Comparison of ENCODE assay signal across 1 cellular context in the genomic region with DNA sequence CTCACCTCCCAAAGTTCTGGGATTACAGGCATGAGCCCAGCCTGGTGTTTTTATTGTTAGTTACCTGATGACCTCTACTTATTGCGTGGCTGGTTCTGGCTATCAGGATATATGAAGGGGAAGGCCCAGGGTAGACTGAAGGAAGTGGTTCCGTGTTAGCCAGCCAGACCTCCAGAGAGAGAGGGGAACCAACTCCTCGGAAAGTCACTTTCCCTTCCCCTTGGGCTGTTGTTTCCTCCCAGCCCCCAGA.
TF ChIP-seq lines count a peak whose summit lies in the region.

No MANE protein-coding gene starts in this region.

TF ChIP-seq in K562, 482 proteins besides CTCF, POLR2A, EP300 and RAD21 (continued from another document and continues in another):
- TF ChIP-seq, protein P1, sequence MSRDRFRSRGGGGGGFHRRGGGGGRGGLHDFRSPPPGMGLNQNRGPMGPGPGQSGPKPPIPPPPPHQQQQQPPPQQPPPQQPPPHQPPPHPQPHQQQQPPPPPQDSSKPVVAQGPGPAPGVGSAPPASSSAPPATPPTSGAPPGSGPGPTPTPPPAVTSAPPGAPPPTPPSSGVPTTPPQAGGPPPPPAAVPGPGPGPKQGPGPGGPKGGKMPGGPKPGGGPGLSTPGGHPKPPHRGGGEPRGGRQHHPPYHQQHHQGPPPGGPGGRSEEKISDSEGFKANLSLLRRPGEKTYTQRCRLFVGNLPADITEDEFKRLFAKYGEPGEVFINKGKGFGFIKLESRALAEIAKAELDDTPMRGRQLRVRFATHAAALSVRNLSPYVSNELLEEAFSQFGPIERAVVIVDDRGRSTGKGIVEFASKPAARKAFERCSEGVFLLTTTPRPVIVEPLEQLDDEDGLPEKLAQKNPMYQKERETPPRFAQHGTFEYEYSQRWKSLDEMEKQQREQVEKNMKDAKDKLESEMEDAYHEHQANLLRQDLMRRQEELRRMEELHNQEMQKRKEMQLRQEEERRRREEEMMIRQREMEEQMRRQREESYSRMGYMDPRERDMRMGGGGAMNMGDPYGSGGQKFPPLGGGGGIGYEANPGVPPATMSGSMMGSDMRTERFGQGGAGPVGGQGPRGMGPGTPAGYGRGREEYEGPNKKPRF (IDR thresholded peaks at IDR 0.05; ENCODE audit: low read depth, low read length): no peak
- TF ChIP-seq CBX1 (IDR thresholded peaks at IDR 0.05; ENCODE audit: low read depth) (no peak), HNRNPH1 (optimal IDR thresholded peaks at IDR 0.05; ENCODE audit: low read depth, low read length) (no peak), ZKSCAN3 (CRISPR knock-in tag; IDR thresholded peaks at IDR 0.05) (no peak), RUNX1 (IDR thresholded peaks at IDR 0.05; ENCODE audit: low read depth) (no peak), SMARCB1 (IDR thresholded peaks at IDR 0.05; ENCODE audit: insufficient read length, low read depth) (peak; percentile 66), GATAD2A (IDR thresholded peaks at IDR 0.05) (no peak), CHD1 (IDR thresholded peaks at IDR 0.05; ENCODE audit: low read length) (peak; percentile 34), TRIM24 (IDR thresholded peaks at IDR 0.05) (no peak), ZC3H4 (CRISPR knock-in tag; IDR thresholded peaks at IDR 0.05; ENCODE audit: borderline replicate concordance) (peak; percentile 59; the same call in 1 of the 2 replicates), RBM17 (IDR thresholded peaks at IDR 0.05; ENCODE audit: borderline replicate concordance, low read depth, low read length) (no peak), NFE2L1 (tag; IDR thresholded peaks at IDR 0.05; ENCODE audit: borderline replicate concordance, low read depth) (0 out of 2 replicates have a peak, but pooled peaks have one; percentile 2), ELF2 (CRISPR knock-in tag; IDR thresholded peaks at IDR 0.05) (no peak), RHOXF2B (CRISPR knock-in tag; conservative IDR thresholded peaks at IDR 0.05) (peak; percentile 58; the same call in 1 of the 2 replicates), NUFIP1 (IDR thresholded peaks at IDR 0.05; ENCODE audit: partially characterized antibody) (peak; percentile 81), SAP30 (IDR thresholded peaks at IDR 0.05; ENCODE audit: borderline replicate concordance, insufficient read depth, low read depth, low read length, poor library complexity, severe bottlenecking) (no peak), ZNF274 (IDR thresholded peaks at IDR 0.05; ENCODE audit: borderline replicate concordance, low read depth, low read length) (no peak), ZNF668 (CRISPR knock-in tag; IDR thresholded peaks at IDR 0.05) (peak; percentile 5; the same call in 1 of the 2 replicates), CREB1 (IDR thresholded peaks at IDR 0.05) (no peak), CREB1 (CRISPR knock-in tag; IDR thresholded peaks at IDR 0.05) (no peak), CEBPG (CRISPR knock-in tag; IDR thresholded peaks at IDR 0.05) (peak; percentile 41; the same call in 1 of the 2 replicates), CEBPG (tag; conservative IDR thresholded peaks at IDR 0.05 in 1 of 2, IDR thresholded peaks at IDR 0.05 in 1 of 2) (no peak), SPI1 (IDR thresholded peaks at IDR 0.05; ENCODE audit: borderline replicate concordance, low read depth, low read length) (peak; percentile 75), ZBTB1 (CRISPR knock-in tag; IDR thresholded peaks at IDR 0.05; ENCODE audit: borderline replicate concordance, low read depth) (no peak), ZNF76 (CRISPR knock-in tag; IDR thresholded peaks at IDR 0.05; ENCODE audit: borderline replicate concordance) (peak; percentile 20; the same call in 1 of the 2 replicates), TEAD2 (tag; IDR thresholded peaks at IDR 0.05) (0 out of 2 replicates have a peak, but pooled peaks have one; percentile 18), KLF6 (CRISPR knock-in tag; IDR thresholded peaks at IDR 0.05; ENCODE audit: borderline replicate concordance) (no peak), ETV6 (IDR thresholded peaks at IDR 0.05; ENCODE audit: borderline replicate concordance in 1 of 2, low read depth in 2 of 2, low read length in 1 of 2) (0 out of 4 replicates have a peak, but pooled peaks of 1 of the 2 experiments have one; percentile 58), ETV6 (CRISPR knock-in tag; IDR thresholded peaks at IDR 0.05; ENCODE audit: borderline replicate concordance) (no peak), ERF (CRISPR knock-in tag; IDR thresholded peaks at IDR 0.05) (peak; percentile 5; the same call in 1 of the 2 replicates), ZNF436 (CRISPR knock-in tag; IDR thresholded peaks at IDR 0.05) (no peak), RB1 (IDR thresholded peaks at IDR 0.05; ENCODE audit: low read depth) (no peak), SIX5 (IDR thresholded peaks at IDR 0.05; ENCODE audit: borderline replicate concordance in 1 of 2, insufficient read depth in 1 of 2, low read depth in 1 of 2, low read length in 2 of 2) (no peak), ZFP36 (IDR thresholded peaks at IDR 0.05; ENCODE audit: low read depth, low read length, partially characterized antibody) (peak; percentile 26), PHF21A (IDR thresholded peaks at IDR 0.05; ENCODE audit: borderline replicate concordance, low read depth) (0 out of 2 replicates have a peak, but pooled peaks have one; percentile 56), POLR3G (IDR thresholded peaks at IDR 0.05; ENCODE audit: extremely low read depth, insufficient read length, insufficient replicate concordance) (no peak), ZNF764 (CRISPR knock-in tag; IDR thresholded peaks at IDR 0.05; ENCODE audit: low read depth) (no peak), ZNF165 (CRISPR knock-in tag; IDR thresholded peaks at IDR 0.05; ENCODE audit: borderline replicate concordance) (no peak), LARP7 (IDR thresholded peaks at IDR 0.05) (no peak), NFXL1 (CRISPR knock-in tag; IDR thresholded peaks at IDR 0.05) (no peak), EGR1 (conservative IDR thresholded peaks at IDR 0.05) (no peak), KAT2B (IDR thresholded peaks at IDR 0.05; ENCODE audit: low read depth, low read length) (no peak), NR2C1 (IDR thresholded peaks at IDR 0.05) (peak; percentile 44; the same call in 1 of the 2 replicates), NR2C1 (tag; IDR thresholded peaks at IDR 0.05) (peak; percentile 46; the same call in 1 of the 2 replicates), HDAC3 (IDR thresholded peaks at IDR 0.05; ENCODE audit: borderline replicate concordance, partially characterized antibody) (no peak)
- TF ChIP-seq, protein P2, sequence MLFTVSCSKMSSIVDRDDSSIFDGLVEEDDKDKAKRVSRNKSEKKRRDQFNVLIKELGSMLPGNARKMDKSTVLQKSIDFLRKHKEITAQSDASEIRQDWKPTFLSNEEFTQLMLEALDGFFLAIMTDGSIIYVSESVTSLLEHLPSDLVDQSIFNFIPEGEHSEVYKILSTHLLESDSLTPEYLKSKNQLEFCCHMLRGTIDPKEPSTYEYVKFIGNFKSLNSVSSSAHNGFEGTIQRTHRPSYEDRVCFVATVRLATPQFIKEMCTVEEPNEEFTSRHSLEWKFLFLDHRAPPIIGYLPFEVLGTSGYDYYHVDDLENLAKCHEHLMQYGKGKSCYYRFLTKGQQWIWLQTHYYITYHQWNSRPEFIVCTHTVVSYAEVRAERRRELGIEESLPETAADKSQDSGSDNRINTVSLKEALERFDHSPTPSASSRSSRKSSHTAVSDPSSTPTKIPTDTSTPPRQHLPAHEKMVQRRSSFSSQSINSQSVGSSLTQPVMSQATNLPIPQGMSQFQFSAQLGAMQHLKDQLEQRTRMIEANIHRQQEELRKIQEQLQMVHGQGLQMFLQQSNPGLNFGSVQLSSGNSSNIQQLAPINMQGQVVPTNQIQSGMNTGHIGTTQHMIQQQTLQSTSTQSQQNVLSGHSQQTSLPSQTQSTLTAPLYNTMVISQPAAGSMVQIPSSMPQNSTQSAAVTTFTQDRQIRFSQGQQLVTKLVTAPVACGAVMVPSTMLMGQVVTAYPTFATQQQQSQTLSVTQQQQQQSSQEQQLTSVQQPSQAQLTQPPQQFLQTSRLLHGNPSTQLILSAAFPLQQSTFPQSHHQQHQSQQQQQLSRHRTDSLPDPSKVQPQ (CRISPR knock-in tag; IDR thresholded peaks at IDR 0.05; ENCODE audit: borderline replicate concordance): peak; percentile 10; the same call in 1 of the 2 replicates
- TF ChIP-seq, protein P3, sequence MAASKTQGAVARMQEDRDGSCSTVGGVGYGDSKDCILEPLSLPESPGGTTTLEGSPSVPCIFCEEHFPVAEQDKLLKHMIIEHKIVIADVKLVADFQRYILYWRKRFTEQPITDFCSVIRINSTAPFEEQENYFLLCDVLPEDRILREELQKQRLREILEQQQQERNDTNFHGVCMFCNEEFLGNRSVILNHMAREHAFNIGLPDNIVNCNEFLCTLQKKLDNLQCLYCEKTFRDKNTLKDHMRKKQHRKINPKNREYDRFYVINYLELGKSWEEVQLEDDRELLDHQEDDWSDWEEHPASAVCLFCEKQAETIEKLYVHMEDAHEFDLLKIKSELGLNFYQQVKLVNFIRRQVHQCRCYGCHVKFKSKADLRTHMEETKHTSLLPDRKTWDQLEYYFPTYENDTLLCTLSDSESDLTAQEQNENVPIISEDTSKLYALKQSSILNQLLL (CRISPR knock-in tag; IDR thresholded peaks at IDR 0.05; ENCODE audit: borderline replicate concordance): no peak
- TF ChIP-seq, protein P4, sequence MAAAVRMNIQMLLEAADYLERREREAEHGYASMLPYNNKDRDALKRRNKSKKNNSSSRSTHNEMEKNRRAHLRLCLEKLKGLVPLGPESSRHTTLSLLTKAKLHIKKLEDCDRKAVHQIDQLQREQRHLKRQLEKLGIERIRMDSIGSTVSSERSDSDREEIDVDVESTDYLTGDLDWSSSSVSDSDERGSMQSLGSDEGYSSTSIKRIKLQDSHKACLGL (CRISPR knock-in tag; IDR thresholded peaks at IDR 0.05; ENCODE audit: borderline replicate concordance, poor library complexity, severe bottlenecking): no peak
- TF ChIP-seq, protein P5, sequence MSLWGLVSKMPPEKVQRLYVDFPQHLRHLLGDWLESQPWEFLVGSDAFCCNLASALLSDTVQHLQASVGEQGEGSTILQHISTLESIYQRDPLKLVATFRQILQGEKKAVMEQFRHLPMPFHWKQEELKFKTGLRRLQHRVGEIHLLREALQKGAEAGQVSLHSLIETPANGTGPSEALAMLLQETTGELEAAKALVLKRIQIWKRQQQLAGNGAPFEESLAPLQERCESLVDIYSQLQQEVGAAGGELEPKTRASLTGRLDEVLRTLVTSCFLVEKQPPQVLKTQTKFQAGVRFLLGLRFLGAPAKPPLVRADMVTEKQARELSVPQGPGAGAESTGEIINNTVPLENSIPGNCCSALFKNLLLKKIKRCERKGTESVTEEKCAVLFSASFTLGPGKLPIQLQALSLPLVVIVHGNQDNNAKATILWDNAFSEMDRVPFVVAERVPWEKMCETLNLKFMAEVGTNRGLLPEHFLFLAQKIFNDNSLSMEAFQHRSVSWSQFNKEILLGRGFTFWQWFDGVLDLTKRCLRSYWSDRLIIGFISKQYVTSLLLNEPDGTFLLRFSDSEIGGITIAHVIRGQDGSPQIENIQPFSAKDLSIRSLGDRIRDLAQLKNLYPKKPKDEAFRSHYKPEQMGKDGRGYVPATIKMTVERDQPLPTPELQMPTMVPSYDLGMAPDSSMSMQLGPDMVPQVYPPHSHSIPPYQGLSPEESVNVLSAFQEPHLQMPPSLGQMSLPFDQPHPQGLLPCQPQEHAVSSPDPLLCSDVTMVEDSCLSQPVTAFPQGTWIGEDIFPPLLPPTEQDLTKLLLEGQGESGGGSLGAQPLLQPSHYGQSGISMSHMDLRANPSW (CRISPR knock-in tag; IDR thresholded peaks at IDR 0.05): 0 out of 2 replicates have a peak, but pooled peaks have one; percentile 15
- TF ChIP-seq, protein P6, sequence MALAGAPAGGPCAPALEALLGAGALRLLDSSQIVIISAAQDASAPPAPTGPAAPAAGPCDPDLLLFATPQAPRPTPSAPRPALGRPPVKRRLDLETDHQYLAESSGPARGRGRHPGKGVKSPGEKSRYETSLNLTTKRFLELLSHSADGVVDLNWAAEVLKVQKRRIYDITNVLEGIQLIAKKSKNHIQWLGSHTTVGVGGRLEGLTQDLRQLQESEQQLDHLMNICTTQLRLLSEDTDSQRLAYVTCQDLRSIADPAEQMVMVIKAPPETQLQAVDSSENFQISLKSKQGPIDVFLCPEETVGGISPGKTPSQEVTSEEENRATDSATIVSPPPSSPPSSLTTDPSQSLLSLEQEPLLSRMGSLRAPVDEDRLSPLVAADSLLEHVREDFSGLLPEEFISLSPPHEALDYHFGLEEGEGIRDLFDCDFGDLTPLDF (CRISPR knock-in tag; IDR thresholded peaks at IDR 0.05): no peak
- TF ChIP-seq, protein P7, sequence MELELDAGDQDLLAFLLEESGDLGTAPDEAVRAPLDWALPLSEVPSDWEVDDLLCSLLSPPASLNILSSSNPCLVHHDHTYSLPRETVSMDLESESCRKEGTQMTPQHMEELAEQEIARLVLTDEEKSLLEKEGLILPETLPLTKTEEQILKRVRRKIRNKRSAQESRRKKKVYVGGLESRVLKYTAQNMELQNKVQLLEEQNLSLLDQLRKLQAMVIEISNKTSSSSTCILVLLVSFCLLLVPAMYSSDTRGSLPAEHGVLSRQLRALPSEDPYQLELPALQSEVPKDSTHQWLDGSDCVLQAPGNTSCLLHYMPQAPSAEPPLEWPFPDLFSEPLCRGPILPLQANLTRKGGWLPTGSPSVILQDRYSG (tag; conservative IDR thresholded peaks at IDR 0.05; ENCODE audit: low read depth): 0 out of 2 replicates have a peak, but pooled peaks have one; percentile 18
- TF ChIP-seq, protein P8, sequence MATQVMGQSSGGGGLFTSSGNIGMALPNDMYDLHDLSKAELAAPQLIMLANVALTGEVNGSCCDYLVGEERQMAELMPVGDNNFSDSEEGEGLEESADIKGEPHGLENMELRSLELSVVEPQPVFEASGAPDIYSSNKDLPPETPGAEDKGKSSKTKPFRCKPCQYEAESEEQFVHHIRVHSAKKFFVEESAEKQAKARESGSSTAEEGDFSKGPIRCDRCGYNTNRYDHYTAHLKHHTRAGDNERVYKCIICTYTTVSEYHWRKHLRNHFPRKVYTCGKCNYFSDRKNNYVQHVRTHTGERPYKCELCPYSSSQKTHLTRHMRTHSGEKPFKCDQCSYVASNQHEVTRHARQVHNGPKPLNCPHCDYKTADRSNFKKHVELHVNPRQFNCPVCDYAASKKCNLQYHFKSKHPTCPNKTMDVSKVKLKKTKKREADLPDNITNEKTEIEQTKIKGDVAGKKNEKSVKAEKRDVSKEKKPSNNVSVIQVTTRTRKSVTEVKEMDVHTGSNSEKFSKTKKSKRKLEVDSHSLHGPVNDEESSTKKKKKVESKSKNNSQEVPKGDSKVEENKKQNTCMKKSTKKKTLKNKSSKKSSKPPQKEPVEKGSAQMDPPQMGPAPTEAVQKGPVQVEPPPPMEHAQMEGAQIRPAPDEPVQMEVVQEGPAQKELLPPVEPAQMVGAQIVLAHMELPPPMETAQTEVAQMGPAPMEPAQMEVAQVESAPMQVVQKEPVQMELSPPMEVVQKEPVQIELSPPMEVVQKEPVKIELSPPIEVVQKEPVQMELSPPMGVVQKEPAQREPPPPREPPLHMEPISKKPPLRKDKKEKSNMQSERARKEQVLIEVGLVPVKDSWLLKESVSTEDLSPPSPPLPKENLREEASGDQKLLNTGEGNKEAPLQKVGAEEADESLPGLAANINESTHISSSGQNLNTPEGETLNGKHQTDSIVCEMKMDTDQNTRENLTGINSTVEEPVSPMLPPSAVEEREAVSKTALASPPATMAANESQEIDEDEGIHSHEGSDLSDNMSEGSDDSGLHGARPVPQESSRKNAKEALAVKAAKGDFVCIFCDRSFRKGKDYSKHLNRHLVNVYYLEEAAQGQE (CRISPR knock-in tag; IDR thresholded peaks at IDR 0.05; ENCODE audit: low read depth): 0 out of 2 replicates have a peak, but pooled peaks have one; percentile 44
